ENCODE assay signal across 19 cellular contexts in the genomic region with DNA sequence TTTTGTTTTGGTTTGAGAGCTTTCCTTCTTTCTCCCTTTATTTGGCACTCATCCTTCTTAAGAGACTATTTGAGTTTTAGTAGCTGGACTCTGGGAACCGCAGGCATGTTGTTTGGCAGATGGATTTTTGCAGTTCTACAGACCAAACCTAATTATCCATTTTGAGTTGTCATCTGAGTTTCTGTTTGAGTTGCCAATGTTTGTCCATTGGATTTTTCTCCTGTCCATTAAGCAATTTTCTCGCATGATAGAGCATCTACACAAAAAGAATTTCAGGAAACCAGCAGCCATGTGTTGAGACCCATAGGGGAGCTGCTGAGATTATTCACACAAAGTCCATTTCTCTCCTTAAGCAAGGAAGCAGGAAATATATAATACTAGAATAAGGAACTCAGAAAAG. TPM values are rescaled to one million over a fixed set of nuclear protein-coding genes. Genes with fewer than 3 reads are reported as not detected.
DNase-seq lines count a peak whose midpoint lies in the region; ATAC-seq and TF ChIP-seq lines count a peak whose summit lies in the region.
"Had no signal": no experiment of that assay in that cellular context is flagged by ENCODE, and none has a peak within 500 bp of the region (broad histone marks: within the 10 kb centered on the region; RNA-seq: fewer than 3 reads in every experiment).

No MANE protein-coding gene starts in this region.

- H3K9me3 ChIP-seq in smooth muscle cell (replicated peaks; ENCODE audit: low read depth), result no peaks in the 10 kb centered on the region
- H3K9me3 ChIP-seq in left lung, result no peaks in the 10 kb centered on the region
- H3K9me3 ChIP-seq: BLaER1 treated with 17β-estradiol and CSF1 and Interleukin-3, amounts not matched to agents 10 nM and 100 nM; prostate gland; suprapubic skin; vagina had no signal

- peaks cover 32% of the 10 kb centered on the region for H3F3A ChIP-seq in smooth muscle cell (ENCODE audit: low read depth)

- DNase-seq in NCI-H2171 treated with DMSO at 0.1 percent for 48 hours (lab: John Stamatoyannopoulos, UW) (peak; percentile 60), NCI-H2171 (lab: John Stamatoyannopoulos, UW) (no peak), astrocyte of the cerebellum (ENCODE audit: low read depth) (peak; percentile 98), glomerular visceral epithelial cell (ENCODE audit: extremely low spot score) (peak; percentile 71), smooth muscle cell (lab: John Stamatoyannopoulos, UW; ENCODE audit: unreplicated experiment) (no peak), NCI-H1105 treated with DMSO at 0.1 percent for 48 hours (lab: John Stamatoyannopoulos, UW) (no peak), left lung (no peak), NCI-H748 treated with DMSO at 0.1 percent for 48 hours (lab: John Stamatoyannopoulos, UW) (no peak)
- DNase-seq: amniotic stem cell; NCI-H187 treated with DMSO at 0.1 percent for 48 hours; NCI-H510A treated with DMSO at 0.1 percent for 48 hours; stimulated activated CD4-positive, alpha-beta T cell treated with anti-CD3 and anti-CD28 coated beads, Interleukin-12 subunit alpha, Interleukin-12 subunit beta, amount 100 ng/mL, for 4 hours; T-helper 17 cell had no signal

- 73% methylated on average over 2 of the region's 2 CpGs for WGBS in smooth muscle cell (ENCODE audit: low lambda C conversion rate)

- H3K4me3 ChIP-seq in astrocyte of the cerebellum (ENCODE audit: low read depth, low read length) (no peak overlapping the region), smooth muscle cell (no peak overlapping the region), left lung (no peak overlapping the region)
- H3K4me3 ChIP-seq: BLaER1 treated with 17β-estradiol and CSF1 and Interleukin-3, amounts not matched to agents 10 nM and 100 nM; GM12878; prostate gland; suprapubic skin; vagina had no signal

- H2AFZ ChIP-seq in smooth muscle cell (ENCODE audit: low read depth), result no peak overlapping the region

- no peaks in the 10 kb centered on the region for H3K79me2 ChIP-seq in smooth muscle cell (ENCODE audit: low read depth)

- intact Hi-C loops in left lung (cut with DNase I), result no loop called here

- H3K27me3 ChIP-seq in smooth muscle cell (ENCODE audit: low read depth) (no peaks in the 10 kb centered on the region), left lung (no peaks in the 10 kb centered on the region)
- H3K27me3 ChIP-seq: suprapubic skin, vagina had no signal

- in situ Hi-C loops in astrocyte of the cerebellum (cut with HindIII; ENCODE audit: low sequenced_read_pairs), result no loop called here

- H3K36me3 ChIP-seq in smooth muscle cell (ENCODE audit: low read depth) (no peaks in the 10 kb centered on the region), left lung (no peaks in the 10 kb centered on the region)
- H3K36me3 ChIP-seq: BLaER1 treated with 17β-estradiol and CSF1 and Interleukin-3, amounts not matched to agents 10 nM and 100 nM; prostate gland; suprapubic skin; vagina had no signal

- H3K27ac ChIP-seq in smooth muscle cell (ENCODE audit: low read depth) (peak overlapping the region; percentile 25), left lung (no peak overlapping the region)
- H3K27ac ChIP-seq: BLaER1 treated with 17β-estradiol and CSF1 and Interleukin-3, amounts not matched to agents 10 nM and 100 nM; prostate gland; suprapubic skin; vagina had no signal

- no peak overlapping the region for H3K9ac ChIP-seq in smooth muscle cell (ENCODE audit: low read depth)
- H3K9ac ChIP-seq: BLaER1 treated with 17β-estradiol and CSF1 and Interleukin-3, amounts not matched to agents 10 nM and 100 nM had no signal

- H3K4me2 ChIP-seq in smooth muscle cell, result peak overlapping the region; percentile 15

- ATAC-seq in left lung, result no peak
- ATAC-seq: GM12878, Right ventricle myocardium inferior, T-helper 17 cell had no signal

- peak; percentile 40 for TF ChIP-seq CTCF in astrocyte of the cerebellum (IDR thresholded peaks at IDR 0.05; ENCODE audit: low read depth, low read length, missing control alignments)
- no peak for TF ChIP-seq CTCF in smooth muscle cell (IDR thresholded peaks at IDR 0.05; ENCODE audit: borderline replicate concordance, insufficient read depth, poor library complexity, severe bottlenecking)
- TF ChIP-seq CTCF in left lung (IDR thresholded peaks at IDR 0.05), result no peak

- H3K4me1 ChIP-seq in smooth muscle cell (ENCODE audit: low read depth), result peaks cover 18% of the 10 kb centered on the region
- H3K4me1 ChIP-seq in left lung, result peaks cover 4 to 17% of the 10 kb centered on the region in 2 donors
- H3K4me1 ChIP-seq: prostate gland, vagina had no signal

- no peaks in the 10 kb centered on the region for H4K20me1 ChIP-seq in smooth muscle cell (ENCODE audit: low read depth)
- H4K20me1 ChIP-seq: BLaER1 treated with 17β-estradiol and CSF1 and Interleukin-3, amounts not matched to agents 10 nM and 100 nM had no signal

RNA-seq across cellular contexts. Expression of a gene that starts 17.2 kb away (rescaled TPM):
- 42.0 and 55.2 TPM in 2 replicates for total RNA-seq in smooth muscle cell
- 19.5 and 26.2 TPM in 2 replicates for polyA plus RNA-seq in smooth muscle cell
- total RNA-seq in left lung, result 10 to 100 TPM; 22.4 to 25.1 TPM

Comparison
In these comparisons a context has a peak if more than half of its experiments do, and no peak if none do; other contexts are left out.
1. DNase-seq: peak in NCI-H2171 treated with DMSO at 0.1 percent for 48 hours (single experiment), astrocyte of the cerebellum (single experiment) and glomerular visceral epithelial cell (single experiment); none in NCI-H2171 (single experiment), smooth muscle cell (single experiment), NCI-H1105 treated with DMSO at 0.1 percent for 48 hours (single experiment), left lung (0 of 2) and NCI-H748 treated with DMSO at 0.1 percent for 48 hours (single experiment).